ENCODE assay signal across 24 cellular contexts in genomic region chr3:24355806-24356205, GRCh38.
DNase-seq lines count a peak whose midpoint lies in the region; ATAC-seq, FAIRE-seq and TF ChIP-seq lines count a peak whose summit lies in the region.
"Had no signal": no experiment of that assay in that cellular context is flagged by ENCODE, and none has a peak within 500 bp of the region (broad histone marks: within the 10 kb centered on the region; RNA-seq: fewer than 3 reads in every experiment).

No MANE protein-coding gene starts in this region.

- no peaks in the 10 kb centered on the region for H3K27me3 ChIP-seq in dorsolateral prefrontal cortex
- no peaks in the 10 kb centered on the region for H3K27me3 ChIP-seq in aorta (ENCODE audit: control insufficient read depth in 1 of 2, insufficient read depth in 2 of 2, low read length in 1 of 2)
- H3K27me3 ChIP-seq: BLaER1 had no signal

- DNase-seq in HT1080 (ENCODE audit: low read depth) (peak; percentile 8), dorsolateral prefrontal cortex (no peak), iris pigment epithelial cell (ENCODE audit: low read depth) (peak; percentile 27), aorta (no peak), Kasumi-1 (lab: John Stamatoyannopoulos, UW) (no peak), frontal cortex (ENCODE audit: low spot score in 2 of 2) (no peak), caudate nucleus (lab: John Stamatoyannopoulos, UW) (no peak)
- DNase-seq: CD4-positive, CD25-positive, alpha-beta regulatory T cell; DMS153; DND-41; H7; IMR-90; NCI-H1092; NCI-H1417 treated with DMSO at 0.1 percent for 48 hours; NCI-H1694 treated with DMSO at 0.1 percent for 48 hours; NCI-H2081; NCI-H2227 treated with DMSO at 0.1 percent for 48 hours; NCI-H526 treated with DMSO at 0.1 percent for 48 hours; PC-9; SHP77 had no signal

- no peaks in the 10 kb centered on the region for H3K9me3 ChIP-seq in aorta (ENCODE audit: control insufficient read depth, low read length)
- H3K9me3 ChIP-seq: BLaER1 had no signal

- peak overlapping the region in 40 of 59 donors; percentile 3 to 80 (median 56) for H3K27ac ChIP-seq in dorsolateral prefrontal cortex
- peak overlapping the region; percentile 57 to 84 for H3K27ac ChIP-seq in aorta (ENCODE audit: low read depth in 1 of 2, low read length in 2 of 2)
- no peak overlapping the region for H3K27ac ChIP-seq in caudate nucleus (ENCODE audit: low read depth, low read length)
- H3K27ac ChIP-seq: BLaER1, KMS-11, PC-9, RWPE1 had no signal

- peaks cover 18% of the 10 kb centered on the region in 2 donors for H3K4me1 ChIP-seq in aorta (ENCODE audit: control insufficient read depth in 1 of 2, insufficient read depth in 2 of 2, low read length in 2 of 2)
- H3K4me1 ChIP-seq: BLaER1 had no signal

- no peak for FAIRE-seq in frontal cortex (lab: Jason Lieb, UNC)
- FAIRE-seq: A204.1 had no signal

- TF ChIP-seq CTCF in dorsolateral prefrontal cortex (IDR thresholded peaks at IDR 0.05 in 54 of 56, conservative IDR thresholded peaks at IDR 0.05 in 2 of 56; ENCODE audit: low read depth in 1 of 56, partially characterized antibody in 56 of 56): no peak

- intact Hi-C loops in dorsolateral prefrontal cortex (cut with DNase I): no loop called here
- intact Hi-C loops in aorta (cut with DNase I): no loop called here

- H3K4me3 ChIP-seq in dorsolateral prefrontal cortex (no peak overlapping the region), aorta (ENCODE audit: low read length in 2 of 2) (no peak overlapping the region)
- H3K4me3 ChIP-seq: BLaER1, PC-9 had no signal

- H3K36me3 ChIP-seq in aorta (ENCODE audit: control insufficient read depth in 1 of 2, insufficient read depth in 2 of 2, low read length in 1 of 2): no peaks in the 10 kb centered on the region
- H3K36me3 ChIP-seq: BLaER1 had no signal

- ATAC-seq in aorta (ENCODE audit: low FRiP score): no peak

Comparison
In these comparisons a context has a peak if more than half of its experiments do, and no peak if none do; other contexts are left out.
1. DNase-seq: peak in HT1080 (single experiment) and iris pigment epithelial cell (single experiment); none in dorsolateral prefrontal cortex (0 of 10), aorta (0 of 2), Kasumi-1 (0 of 2), frontal cortex (0 of 2) and caudate nucleus (0 of 61).